27 cellular contexts compared by ENCODE assay signal in genomic region chr5:149185067-149185466, GRCh38. TPM values are rescaled to one million over a fixed set of nuclear protein-coding genes. Genes with fewer than 3 reads are reported as not detected.
"Had no signal": no experiment of that assay in that cellular context is flagged by ENCODE, and none has a peak within 500 bp of the region (broad histone marks: within the 10 kb centered on the region; RNA-seq: fewer than 3 reads in every experiment).

No MANE protein-coding gene starts in this region.

- FAIRE-seq: frontal cortex had no signal

- H3K4me3 ChIP-seq: ascending aorta, breast epithelium, cardiac muscle cell, coronary artery, dorsolateral prefrontal cortex had no signal

- H3K9me3 ChIP-seq: ascending aorta, breast epithelium had no signal

- H3K36me3 ChIP-seq: breast epithelium, cardiac muscle cell had no signal

- ATAC-seq: activated naive CD4-positive, alpha-beta T cell treated with anti-CD3 and anti-CD28 coated beads, Interleukin-2, amount 50 U/mL, for 72 hours; activated T-cell treated with anti-CD3 and anti-CD28 coated beads, Interleukin-2, amount 50 U/mL, for 72 hours; esophagus mucosa had no signal

- H3K27ac ChIP-seq: ascending aorta, breast epithelium, cardiac muscle cell, coronary artery, dorsolateral prefrontal cortex had no signal

- H3K4me1 ChIP-seq: breast epithelium had no signal

- H3K27me3 ChIP-seq: ascending aorta, breast epithelium, dorsolateral prefrontal cortex had no signal

- DNase-seq: activated CD4-positive, alpha-beta memory T cell treated with anti-CD3 and anti-CD28 coated beads, Interleukin-2, amount 10 ng/mL, durations not matched to agents 7 days and 5 days; activated CD4-positive, alpha-beta T cell treated with anti-CD3 and anti-CD28 coated beads for 1 hour; activated CD4-positive, alpha-beta T cell treated with anti-CD3 and anti-CD28 coated beads for 4 hours; activated CD4-positive, alpha-beta T cell treated with anti-CD3 and anti-CD28 coated beads, Interleukin-2, amount 10 ng/mL, durations not matched to agents 7 days and 5 days; activated CD4-positive, alpha-beta T cell treated with anti-CD3 and anti-CD28 coated beads, Interleukin-2, amount 50 U/mL, for 4 hours; activated CD4-positive, CD25-positive, alpha-beta regulatory T cell; activated CD8-positive, alpha-beta memory T cell treated with anti-CD3 and anti-CD28 coated beads, Interleukin-2, amount 50 U/mL, for 48 hours; activated gamma-delta T cell; activated naive CD4-positive, alpha-beta T cell; activated naive CD4-positive, alpha-beta T cell treated with anti-CD3 and anti-CD28 coated beads, Interleukin-2, amount 10 ng/mL, durations not matched to agents 7 days and 5 days; activated naive CD8-positive, alpha-beta T cell treated with anti-CD3 and anti-CD28 coated beads, Interleukin-2, amount 10 ng/mL, durations not matched to agents 7 days and 5 days; activated T-cell treated with anti-CD3 and anti-CD28 coated beads for 4 hours; activated T-cell treated with anti-CD3 and anti-CD28 coated beads, Interleukin-2, amount 50 U/mL, for 24 hours; activated T-cell treated with anti-CD3 and anti-CD28 coated beads, Interleukin-2, amount 50 U/mL, for 72 hours; dorsolateral prefrontal cortex; effector memory CD4-positive, alpha-beta T cell; endodermal cell; foreskin fibroblast; T-helper 2 cell had no signal

RNA-seq across cellular contexts. Expression of gene ABLIM3, which starts 43.8 kb away (rescaled TPM):
- total RNA-seq: activated CD4-positive, alpha-beta T cell treated with anti-CD3 and anti-CD28 coated beads, Interleukin-2, amount 10 ng/mL, durations not matched to agents 7 days and 5 days; activated naive CD8-positive, alpha-beta T cell treated with anti-CD3 and anti-CD28 coated beads, Interleukin-2, amount 10 ng/mL, durations not matched to agents 7 days and 5 days; T-helper 1 cell treated with Interleukin-12 subunit alpha and Interleukin-12 subunit beta and Interleukin-4 antibody, amounts not matched to agents 30 ng/mL and 1 ng/mL, for 36 hours had no signal
